In the genomic region with DNA sequence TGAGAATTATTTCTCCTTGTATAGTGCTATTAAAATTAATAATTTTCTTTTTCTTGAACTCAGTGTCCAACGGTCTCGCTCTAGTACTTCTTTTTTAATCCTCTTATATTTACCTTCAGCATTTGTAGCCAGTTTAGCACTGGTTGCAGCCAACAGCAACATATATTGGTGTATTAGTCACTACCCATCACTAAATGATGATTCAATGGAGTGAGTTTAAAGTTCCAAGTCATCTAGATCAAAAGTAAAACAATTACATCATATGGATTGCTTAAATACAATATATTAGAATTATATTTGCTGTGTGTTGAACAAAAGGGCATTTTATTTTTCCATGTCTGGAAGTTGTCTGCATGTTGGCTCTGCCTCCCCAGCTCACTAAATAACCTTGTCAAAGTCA, we compare ENCODE assay signal across 23 cellular contexts.
DNase-seq lines count a peak whose midpoint lies in the region; ATAC-seq and TF ChIP-seq lines count a peak whose summit lies in the region.
"Had no signal": no experiment of that assay in that cellular context is flagged by ENCODE, and none has a peak within 500 bp of the region (broad histone marks: within the 10 kb centered on the region; RNA-seq: fewer than 3 reads in every experiment).

No MANE protein-coding gene starts in this region.

- TF ChIP-seq CTCF in fibroblast of mammary gland (conservative IDR thresholded peaks at IDR 0.05; ENCODE audit: control insufficient read depth, insufficient read depth, low read depth, low read length): no peak

- ATAC-seq in GM21360 (IDR thresholded peaks at IDR 0.05; ENCODE audit: unreplicated experiment) (no peak), HG03457 (IDR thresholded peaks at IDR 0.05; ENCODE audit: unreplicated experiment) (no peak), GM21786 (IDR thresholded peaks at IDR 0.05; ENCODE audit: unreplicated experiment) (no peak)
- ATAC-seq: activated CD8-positive, alpha-beta T cell treated with anti-CD3 and anti-CD28 coated beads for 36 hours; HepG2; left cardiac atrium; T-helper 17 cell; WTC11 had no signal

- H3K4me3 ChIP-seq in fibroblast of mammary gland (ENCODE audit: control insufficient read depth, low read depth, low read length) (no peak overlapping the region), skeletal muscle cell (ENCODE audit: low read depth, low read length) (no peak overlapping the region)
- H3K4me3 ChIP-seq: BLaER1, esophagus squamous epithelium, tibial artery had no signal

- DNase-seq in LHCN-M2 (ENCODE audit: low read depth): peak; percentile 13
- DNase-seq in astrocyte of the hippocampus (ENCODE audit: low read depth, low spot score): peak; percentile 53
- DNase-seq in fibroblast of mammary gland (ENCODE audit: low read depth): peak; percentile 77
- DNase-seq in skeletal muscle cell (ENCODE audit: low read depth): peak; percentile 87
- no peak for DNase-seq in germinal center (ENCODE audit: low spot score)
- DNase-seq: activated CD8-positive, alpha-beta T cell treated with anti-CD3 and anti-CD28 coated beads for 36 hours; activated T-cell treated with anti-CD3 and anti-CD28 coated beads, Interleukin-2, amount 50 U/mL, for 48 hours; esophagus squamous epithelium; left cardiac atrium; midbrain; MM.1S; NCI-H1694; NCI-H2227 treated with DMSO at 0.1 percent for 48 hours; Right ventricle myocardium superior; stimulated activated CD4-positive, alpha-beta T cell treated with anti-CD3 and anti-CD28 coated beads, Interleukin-12 subunit alpha, Interleukin-12 subunit beta, amount 100 ng/mL, for 4 hours; T-helper 17 cell; tibial artery had no signal
